ENCODE assay signal across 11 cellular contexts in the genomic region with DNA sequence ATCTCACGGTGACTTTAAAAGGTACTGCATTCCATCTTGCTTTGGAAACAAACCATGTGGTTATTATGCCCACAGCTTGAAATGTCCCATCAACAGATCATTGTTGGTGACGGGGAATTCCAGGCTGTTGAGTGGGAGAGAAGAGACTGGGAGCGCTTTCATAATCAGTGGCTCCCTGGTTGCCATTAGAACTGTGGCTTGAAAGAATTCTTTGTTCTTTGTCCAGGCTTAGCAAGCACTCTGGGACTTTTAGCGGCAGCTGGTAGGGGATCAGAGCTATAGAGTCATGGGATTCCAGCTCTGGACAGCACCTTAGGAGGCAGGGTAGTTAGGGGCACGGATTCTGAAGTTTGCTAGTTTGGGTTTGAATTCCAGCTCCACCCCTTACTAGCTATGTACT. TPM values are rescaled to one million over a fixed set of nuclear protein-coding genes. Genes with fewer than 3 reads are reported as not detected.
DNase-seq lines count a peak whose midpoint lies in the region; ATAC-seq lines count a peak whose summit lies in the region.
"Had no signal": no experiment of that assay in that cellular context is flagged by ENCODE, and none has a peak within 500 bp of the region (broad histone marks: within the 10 kb centered on the region; RNA-seq: fewer than 3 reads in every experiment).

No MANE protein-coding gene starts in this region.

- no peak for ATAC-seq in GM21825 (IDR thresholded peaks at IDR 0.05; ENCODE audit: unreplicated experiment)
- ATAC-seq: PC-3 had no signal

- DNase-seq in HT1080 (ENCODE audit: low read depth) (peak; percentile 91), cerebellar cortex (ENCODE audit: low spot score) (peak; percentile 2), stromal cell of bone marrow (ENCODE audit: low read depth) (peak; percentile 46), NCI-H1417 treated with DMSO at 0.1 percent for 48 hours (lab: John Stamatoyannopoulos, UW) (no peak), NCI-H1694 (lab: John Stamatoyannopoulos, UW) (no peak), amniotic stem cell (lab: John Stamatoyannopoulos, UW) (no peak)
- DNase-seq: activated CD4-positive, alpha-beta memory T cell treated with anti-CD3 and anti-CD28 coated beads for 36 hours; PC-3 had no signal

- peak overlapping the region; percentile 54 for H3K27ac ChIP-seq in layer of hippocampus (ENCODE audit: low read depth, low read length)
- H3K27ac ChIP-seq: KMS-11 had no signal

- no peaks in the 10 kb centered on the region for H3K27me3 ChIP-seq in layer of hippocampus (ENCODE audit: control insufficient read depth, insufficient read depth, low read length)

RNA-seq across cellular contexts. Expression of gene MMP20, which starts 22.0 kb away (rescaled TPM):
- total RNA-seq in HT1080 (2014; rRNA removed; shearing (Covaris generic)), result not detected in 2 replicates
- polyA plus RNA-seq in HT1080 (2015; cell fraction: cytosol; rRNA removed), result not detected in 2 replicates
- not detected in 2 replicates for polyA plus RNA-seq in HT1080 (2015; cell fraction: nucleus; rRNA removed)
- total RNA-seq: activated CD4-positive, alpha-beta memory T cell treated with anti-CD3 and anti-CD28 coated beads for 36 hours; PC-3 had no signal

Comparison
In these comparisons a context has a peak if more than half of its experiments do, and no peak if none do; other contexts are left out.
1. DNase-seq: peak in HT1080 (single experiment), cerebellar cortex (single experiment) and stromal cell of bone marrow (single experiment); none in NCI-H1417 treated with DMSO at 0.1 percent for 48 hours (single experiment), NCI-H1694 (single experiment) and amniotic stem cell (single experiment).